In the genomic region with DNA sequence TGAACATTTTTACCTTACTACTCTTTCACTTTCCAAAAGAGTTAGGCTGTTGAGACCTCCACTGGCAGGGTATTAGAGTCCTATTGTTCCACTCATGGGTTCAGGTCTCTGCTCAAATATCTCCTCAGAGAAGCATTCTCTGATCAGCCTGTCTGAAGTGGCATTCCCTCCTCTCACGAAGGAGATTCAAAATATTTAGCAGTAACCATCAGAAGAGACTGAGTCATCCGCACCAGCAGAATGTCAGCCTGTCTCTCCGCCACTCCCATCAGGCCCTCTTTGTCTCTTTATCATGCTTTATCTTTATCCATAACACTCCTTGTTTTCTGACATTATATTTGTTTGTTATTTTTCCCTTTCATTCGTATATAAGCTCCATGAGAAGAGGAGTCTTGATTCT, we compare ENCODE assay signal across 1 cellular context.
TF ChIP-seq lines count a peak whose summit lies in the region.

No MANE protein-coding gene starts in this region.

TF ChIP-seq in SK-N-SH treated with all-trans-retinoic acid at 6 μM for 48 hours, 23 proteins besides CTCF, POLR2A, EP300 and RAD21 (continued from another document):
- TF ChIP-seq, protein P1, sequence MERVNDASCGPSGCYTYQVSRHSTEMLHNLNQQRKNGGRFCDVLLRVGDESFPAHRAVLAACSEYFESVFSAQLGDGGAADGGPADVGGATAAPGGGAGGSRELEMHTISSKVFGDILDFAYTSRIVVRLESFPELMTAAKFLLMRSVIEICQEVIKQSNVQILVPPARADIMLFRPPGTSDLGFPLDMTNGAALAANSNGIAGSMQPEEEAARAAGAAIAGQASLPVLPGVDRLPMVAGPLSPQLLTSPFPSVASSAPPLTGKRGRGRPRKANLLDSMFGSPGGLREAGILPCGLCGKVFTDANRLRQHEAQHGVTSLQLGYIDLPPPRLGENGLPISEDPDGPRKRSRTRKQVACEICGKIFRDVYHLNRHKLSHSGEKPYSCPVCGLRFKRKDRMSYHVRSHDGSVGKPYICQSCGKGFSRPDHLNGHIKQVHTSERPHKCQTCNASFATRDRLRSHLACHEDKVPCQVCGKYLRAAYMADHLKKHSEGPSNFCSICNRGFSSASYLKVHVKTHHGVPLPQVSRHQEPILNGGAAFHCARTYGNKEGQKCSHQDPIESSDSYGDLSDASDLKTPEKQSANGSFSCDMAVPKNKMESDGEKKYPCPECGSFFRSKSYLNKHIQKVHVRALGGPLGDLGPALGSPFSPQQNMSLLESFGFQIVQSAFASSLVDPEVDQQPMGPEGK (CRISPR knock-in tag; IDR thresholded peaks at IDR 0.05; ENCODE audit: borderline replicate concordance): no peak
- TF ChIP-seq SNAI2 (CRISPR knock-in tag; IDR thresholded peaks at IDR 0.05) (no peak), ZNF565 (CRISPR knock-in tag; conservative IDR thresholded peaks at IDR 0.05; ENCODE audit: low read depth) (no peak), CSDC2 (CRISPR knock-in tag; IDR thresholded peaks at IDR 0.05) (no peak)
